26 cellular contexts compared by ENCODE assay signal in genomic region chr16:63287411-63287810, GRCh38.
"Had no signal": no experiment of that assay in that cellular context is flagged by ENCODE, and none has a peak within 500 bp of the region (broad histone marks: within the 10 kb centered on the region; RNA-seq: fewer than 3 reads in every experiment).

No MANE protein-coding gene starts in this region.

- H3K27ac Mint-ChIP-seq: activated naive CD8-positive, alpha-beta T cell; activated T-cell treated with anti-CD3 and anti-CD28 coated beads, Interleukin-2, amount 50 U/mL, for 72 hours; effector memory CD8-positive, alpha-beta T cell; memory B cell; naive thymus-derived CD8-positive, alpha-beta T cell; type B pancreatic cell had no signal

- H3K36me3 ChIP-seq: cardiac muscle cell, gastroesophageal sphincter, left ventricle myocardium inferior, pancreas, uterus had no signal

- H3K4me3 Mint-ChIP-seq: activated naive CD8-positive, alpha-beta T cell; activated T-cell treated with anti-CD3 and anti-CD28 coated beads, Interleukin-2, amount 50 U/mL, for 72 hours; effector memory CD8-positive, alpha-beta T cell; memory B cell; naive thymus-derived CD8-positive, alpha-beta T cell; neural crest cell; type B pancreatic cell had no signal

- H3K27me3 Mint-ChIP-seq: activated naive CD8-positive, alpha-beta T cell; effector memory CD8-positive, alpha-beta T cell; memory B cell; naive thymus-derived CD8-positive, alpha-beta T cell; type B pancreatic cell had no signal

- H3K4me3 ChIP-seq: body of pancreas, cardiac muscle cell, coronary artery, gastroesophageal sphincter, left ventricle myocardium inferior, pancreas, psoas muscle, uterus had no signal

- H3K36me3 Mint-ChIP-seq: activated naive CD8-positive, alpha-beta T cell; memory B cell; type B pancreatic cell had no signal

- DNase-seq: activated CD4-positive, alpha-beta T cell treated with anti-CD3 and anti-CD28 coated beads for 4 hours; activated CD4-positive, alpha-beta T cell treated with anti-CD3 and anti-CD28 coated beads, Interleukin-2, amount 50 U/mL, for 4 hours; activated naive CD4-positive, alpha-beta T cell; activated T-cell treated with anti-CD3 and anti-CD28 coated beads for 4 hours; activated T-cell treated with anti-CD3 and anti-CD28 coated beads, Interleukin-2, amount 50 U/mL, for 72 hours; aorta; body of pancreas; cerebellar nuclear complex; effector memory CD8-positive, alpha-beta T cell; erythroblast; kidney; left ventricle myocardium inferior; naive thymus-derived CD8-positive, alpha-beta T cell; pancreas; psoas muscle; right cardiac atrium; stimulated activated CD4-positive, alpha-beta T cell treated with anti-CD3 and anti-CD28 coated beads, Interleukin-4, amount 100 ng/mL, for 1 hour; stimulated activated naive CD8-positive, alpha-beta T cell treated with anti-CD3 and anti-CD28 coated beads, Interleukin-15, Interleukin-2, amounts not matched to agents 100 U/mL and 50 U/mL, for 24 hours; uterus had no signal

- H3K4me1 Mint-ChIP-seq: memory B cell; naive thymus-derived CD8-positive, alpha-beta T cell had no signal

- H3K27me3 ChIP-seq: body of pancreas, cardiac muscle cell, gastroesophageal sphincter, pancreas, uterus had no signal

- H3K9me3 Mint-ChIP-seq: neural crest cell, type B pancreatic cell had no signal
